23 cellular contexts compared by ENCODE assay signal in genomic region chr1:209702832-209703231, GRCh38. TPM values are rescaled to one million over a fixed set of nuclear protein-coding genes. Genes with fewer than 3 reads are reported as not detected.
DNase-seq lines count a peak whose midpoint lies in the region; FAIRE-seq and TF ChIP-seq lines count a peak whose summit lies in the region.
"Had no signal": no experiment of that assay in that cellular context is flagged by ENCODE, and none has a peak within 500 bp of the region (broad histone marks: within the 10 kb centered on the region; RNA-seq: fewer than 3 reads in every experiment).

No MANE protein-coding gene starts in this region.

- H3K27me3 Mint-ChIP-seq in activated naive CD4-positive, alpha-beta T cell treated with anti-CD3 and anti-CD28 coated beads for 36 hours (ENCODE audit: low read depth): no peaks in the 10 kb centered on the region

- no peak overlapping the region for H3K4me3 Mint-ChIP-seq in activated naive CD4-positive, alpha-beta T cell treated with anti-CD3 and anti-CD28 coated beads for 36 hours
- H3K4me3 Mint-ChIP-seq: CD14-positive monocyte; CD4-positive, alpha-beta memory T cell; GM23338 had no signal

- no peaks in the 10 kb centered on the region for H3K9me3 Mint-ChIP-seq in activated naive CD4-positive, alpha-beta T cell treated with anti-CD3 and anti-CD28 coated beads for 36 hours
- H3K9me3 Mint-ChIP-seq: CD4-positive, alpha-beta memory T cell; GM23338 had no signal

- H3K27me3 ChIP-seq in layer of hippocampus (ENCODE audit: control insufficient read depth, insufficient read depth, low read length): no peaks in the 10 kb centered on the region
- H3K27me3 ChIP-seq: BLaER1 had no signal

- TF ChIP-seq CTCF in D721Med (IDR thresholded peaks at IDR 0.05; ENCODE audit: insufficient read depth, missing control alignments): no peak

- peak overlapping the region; percentile 64 for H3K27ac ChIP-seq in layer of hippocampus (ENCODE audit: low read depth, low read length)
- H3K27ac ChIP-seq: 22Rv1, BLaER1, HL-60 had no signal

- peaks cover 18% of the 10 kb centered on the region for H3K36me3 Mint-ChIP-seq in activated naive CD4-positive, alpha-beta T cell treated with anti-CD3 and anti-CD28 coated beads for 36 hours (ENCODE audit: low read depth)

- FAIRE-seq in D721Med (lab: Jason Lieb, UNC): no peak
- FAIRE-seq: GM12891, H54 had no signal

- H3K27ac Mint-ChIP-seq in activated naive CD4-positive, alpha-beta T cell treated with anti-CD3 and anti-CD28 coated beads for 36 hours: peak overlapping the region; percentile 59
- H3K27ac Mint-ChIP-seq: CD14-positive monocyte; CD4-positive, alpha-beta memory T cell; GM23338 had no signal

- DNase-seq in activated naive CD4-positive, alpha-beta T cell treated with anti-CD3 and anti-CD28 coated beads for 36 hours: no peak
- no peak for DNase-seq in activated naive CD4-positive, alpha-beta T cell treated with anti-CD3 and anti-CD28 coated beads, Interleukin-2, amount 50 U/mL, for 16 hours
- DNase-seq in putamen (ENCODE audit: low spot score): peak; percentile 52
- DNase-seq in activated CD4-positive, CD25-positive, alpha-beta regulatory T cell (lab: John Stamatoyannopoulos, UW): no peak
- no peak for DNase-seq in NK-92 (lab: John Stamatoyannopoulos, UW; ENCODE audit: unreplicated experiment)
- no peak for DNase-seq in NCI-H774 (lab: John Stamatoyannopoulos, UW)
- DNase-seq in D721Med (ENCODE audit: insufficient read length, low spot score): no peak
- DNase-seq: CD4-positive, alpha-beta memory T cell; DMS53; DND-41; EL; HCEC 1CT had no signal

- intact Hi-C loops in activated naive CD4-positive, alpha-beta T cell treated with anti-CD3 and anti-CD28 coated beads for 36 hours (cut with micrococcal nuclease): no loop called here

- peaks cover 78% of the 10 kb centered on the region for H3K4me1 Mint-ChIP-seq in activated naive CD4-positive, alpha-beta T cell treated with anti-CD3 and anti-CD28 coated beads for 36 hours (ENCODE audit: low read depth)

- CTCF ChIA-PET in activated naive CD4-positive, alpha-beta T cell treated with anti-CD3 and anti-CD28 coated beads for 36 hours (lab: Charles Lee): interaction anchor here (0.8 to 3.1 kb wide), 5 partner anchors 10 to 46 kb away, joined by 3 to 12 read pairs (median 3); no protein-coding TSS in a partner anchor

RNA-seq across cellular contexts. Expression of gene HSD11B1, which starts 1.8 kb away (rescaled TPM):
- 1 to 10 TPM; 6.7 to 8.0 TPM for total RNA-seq in activated naive CD4-positive, alpha-beta T cell treated with anti-CD3 and anti-CD28 coated beads for 36 hours
- total RNA-seq: A673, G401, GM23338 had no signal

RNA-seq across cellular contexts. Expression of gene G0S2, which starts 27.6 kb away (rescaled TPM):
- total RNA-seq in activated naive CD4-positive, alpha-beta T cell treated with anti-CD3 and anti-CD28 coated beads for 36 hours: 100 to 1,000 TPM; 138 to 139 TPM
- total RNA-seq: G401, HT1080 had no signal

RNA-seq across cellular contexts. Expression of gene LAMB3, which starts 50.6 kb away (rescaled TPM):
- 10 to 100 TPM; 11.8 to 13.0 TPM for total RNA-seq in activated naive CD4-positive, alpha-beta T cell treated with anti-CD3 and anti-CD28 coated beads for 36 hours
- total RNA-seq: G401 had no signal

RNA-seq across cellular contexts. Expression of gene TRAF3IP3, which starts 53.0 kb away (rescaled TPM):
- 100 to 1,000 TPM; 107 to 113 TPM for total RNA-seq in activated naive CD4-positive, alpha-beta T cell treated with anti-CD3 and anti-CD28 coated beads for 36 hours
- total RNA-seq: GM23338, HT1080 had no signal
